ENCODE assay signal across 11 cellular contexts in genomic region chr18:9066817-9067306, GRCh38. TPM values are rescaled to one million over a fixed set of nuclear protein-coding genes. Genes with fewer than 3 reads are reported as not detected.
A peak's percentile ranks its signal among the peaks of the same experiment; 100 is the strongest.
DNase-seq lines count a peak whose midpoint lies in the region; ATAC-seq and TF ChIP-seq lines count a peak whose summit lies in the region.
"Had no signal": no experiment of that assay in that cellular context is flagged by ENCODE, and none has a peak within 500 bp of the region (broad histone marks: within the 10 kb centered on the region; RNA-seq: fewer than 3 reads in every experiment).

No MANE protein-coding gene starts in this region.

- intact Hi-C loops in activated T-helper 2 cell treated with anti-CD3 and anti-CD28 coated beads, Interferon-gamma antibody, Interleukin-2, Interleukin-4, amounts not matched to agents 10 μg/mL and 5 μg/mL and 100 μg/mL, durations not matched to agents 14 hours and 24 hours and 36 hours (cut with micrococcal nuclease): no loop called here
- intact Hi-C loops in dorsolateral prefrontal cortex (cut with DNase I): loop anchor here in 1 of 2 donors (10.0 kb wide), 1 partner anchor 362 kb away; the partner anchor contains the start of gene MTCL1

- ATAC-seq in GM18511 (IDR thresholded peaks at IDR 0.05; ENCODE audit: unreplicated experiment) (peak; percentile 70), GM19467 (IDR thresholded peaks at IDR 0.05; ENCODE audit: unreplicated experiment) (peak; percentile 59), HG03066 (IDR thresholded peaks at IDR 0.05; ENCODE audit: low read depth, unreplicated experiment) (peak; percentile 65)

- in situ Hi-C loops in ACHN (cut with HindIII; ENCODE audit: low pct_ligation_motif_present, low pct_unique_long_range_greater_than_20kb, low sequenced_read_pairs): no loop called here

- no peak for TF ChIP-seq CTCF in dorsolateral prefrontal cortex (IDR thresholded peaks at IDR 0.05 in 54 of 56, conservative IDR thresholded peaks at IDR 0.05 in 2 of 56; ENCODE audit: low read depth in 1 of 56, partially characterized antibody in 56 of 56)

- no peaks in the 10 kb centered on the region for H3K9me3 Mint-ChIP-seq in activated T-helper 2 cell treated with anti-CD3 and anti-CD28 coated beads, Interferon-gamma antibody, Interleukin-2, Interleukin-4, amounts not matched to agents 10 μg/mL and 5 μg/mL and 100 μg/mL, durations not matched to agents 14 hours and 24 hours and 36 hours

- H3K4me3 ChIP-seq in dorsolateral prefrontal cortex: no peak overlapping the region
- H3K4me3 ChIP-seq: esophagus squamous epithelium had no signal

- no peak overlapping the region for H3K4me3 Mint-ChIP-seq in activated T-helper 2 cell treated with anti-CD3 and anti-CD28 coated beads, Interferon-gamma antibody, Interleukin-2, Interleukin-4, amounts not matched to agents 10 μg/mL and 5 μg/mL and 100 μg/mL, durations not matched to agents 14 hours and 24 hours and 36 hours (ENCODE audit: low read depth)

- peaks cover 9% of the 10 kb centered on the region for H3K36me3 Mint-ChIP-seq in activated T-helper 2 cell treated with anti-CD3 and anti-CD28 coated beads, Interferon-gamma antibody, Interleukin-2, Interleukin-4, amounts not matched to agents 10 μg/mL and 5 μg/mL and 100 μg/mL, durations not matched to agents 14 hours and 24 hours and 36 hours (ENCODE audit: low read depth)

- H3K4me1 Mint-ChIP-seq in activated T-helper 2 cell treated with anti-CD3 and anti-CD28 coated beads, Interferon-gamma antibody, Interleukin-2, Interleukin-4, amounts not matched to agents 10 μg/mL and 5 μg/mL and 100 μg/mL, durations not matched to agents 14 hours and 24 hours and 36 hours (ENCODE audit: low read depth): peaks cover 26% of the 10 kb centered on the region

- H3K27me3 ChIP-seq in dorsolateral prefrontal cortex: no peaks in the 10 kb centered on the region
- H3K27me3 ChIP-seq: esophagus squamous epithelium had no signal

- no peaks in the 10 kb centered on the region for H3K27me3 Mint-ChIP-seq in activated T-helper 2 cell treated with anti-CD3 and anti-CD28 coated beads, Interferon-gamma antibody, Interleukin-2, Interleukin-4, amounts not matched to agents 10 μg/mL and 5 μg/mL and 100 μg/mL, durations not matched to agents 14 hours and 24 hours and 36 hours (ENCODE audit: low read depth)

- DNase-seq in activated T-helper 2 cell treated with anti-CD3 and anti-CD28 coated beads, Interferon-gamma antibody, Interleukin-2, Interleukin-4, amounts not matched to agents 10 μg/mL and 5 μg/mL and 100 μg/mL, durations not matched to agents 14 hours and 24 hours and 36 hours (ENCODE audit: low spot score): no peak
- DNase-seq in dorsolateral prefrontal cortex: no peak
- DNase-seq in ACHN: no peak
- no peak for DNase-seq in amygdala (lab: John Stamatoyannopoulos, UW)
- no peak for DNase-seq in NCI-H1417 (lab: John Stamatoyannopoulos, UW)
- DNase-seq: esophagus squamous epithelium; mesendoderm; stimulated activated CD4-positive, alpha-beta T cell treated with anti-CD3 and anti-CD28 coated beads, Interleukin-15, amount 100 ng/mL, for 24 hours had no signal

- H3K27ac Mint-ChIP-seq in activated T-helper 2 cell treated with anti-CD3 and anti-CD28 coated beads, Interferon-gamma antibody, Interleukin-2, Interleukin-4, amounts not matched to agents 10 μg/mL and 5 μg/mL and 100 μg/mL, durations not matched to agents 14 hours and 24 hours and 36 hours: peak overlapping the region; percentile 20

- H3K27ac ChIP-seq in dorsolateral prefrontal cortex: no peak overlapping the region
- H3K27ac ChIP-seq: esophagus squamous epithelium had no signal

RNA-seq across cellular contexts. Expression of gene NDUFV2, which starts 35.6 kb away (rescaled TPM):
- total RNA-seq in activated T-helper 2 cell treated with anti-CD3 and anti-CD28 coated beads, Interferon-gamma antibody, Interleukin-2, Interleukin-4, amounts not matched to agents 10 μg/mL and 5 μg/mL and 100 μg/mL, durations not matched to agents 14 hours and 24 hours and 36 hours: 329 and 341 TPM in 2 replicates
- 100 to 1,000 TPM in 108 of 120 experiments, 10 to 100 TPM in 12; 75.7 to 174 (median 133) TPM for total RNA-seq in dorsolateral prefrontal cortex
